7 cellular contexts compared by ENCODE assay signal in the genomic region with DNA sequence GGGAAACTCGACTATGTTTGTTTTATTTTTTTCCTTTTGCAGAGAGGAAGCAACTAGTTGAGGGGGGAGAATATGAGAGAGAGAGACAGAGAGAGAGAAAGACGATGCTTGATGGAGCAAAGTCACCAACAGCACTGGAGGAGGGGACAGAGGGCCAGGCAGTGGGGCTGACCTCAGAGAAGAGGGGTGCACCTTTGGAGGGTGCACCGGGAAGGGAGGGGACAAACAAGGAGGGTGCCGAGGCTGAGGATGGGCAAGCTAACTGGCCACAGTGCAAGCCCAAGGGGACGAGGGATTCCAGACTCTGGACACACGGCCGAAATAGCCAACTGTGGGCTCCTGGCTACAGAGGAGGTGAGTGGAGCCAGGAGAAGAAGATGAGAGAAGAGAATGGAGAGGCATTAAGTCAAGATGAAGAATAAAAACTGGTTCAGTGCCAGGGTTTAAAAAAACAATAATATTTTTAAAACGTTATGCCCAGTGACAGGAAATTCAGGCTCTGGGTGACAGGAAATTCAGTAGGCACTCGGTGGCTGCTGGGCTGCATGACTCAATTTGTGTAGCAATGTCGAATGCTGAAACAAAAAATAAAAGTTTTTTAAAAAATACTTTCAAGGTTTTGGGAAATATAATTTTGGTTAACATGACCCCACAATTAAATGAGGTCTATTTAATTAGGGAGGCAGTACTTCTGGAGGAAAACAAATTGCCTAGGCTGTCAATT. TPM values are rescaled to one million over a fixed set of nuclear protein-coding genes. Genes with fewer than 3 reads are reported as not detected.
DNase-seq lines count a peak whose midpoint lies in the region; ATAC-seq and TF ChIP-seq lines count a peak whose summit lies in the region.

No MANE protein-coding gene starts in this region.

- intact Hi-C loops in activated CD8-positive, alpha-beta T cell treated with anti-CD3 and anti-CD28 coated beads for 36 hours (cut with micrococcal nuclease): loop anchor here (5.0 kb wide), 1 partner anchor 174 kb away; no protein-coding TSS in a partner anchor
- intact Hi-C loops in left ventricle myocardium inferior (cut with micrococcal nuclease): no loop called here

- no peaks in the 10 kb centered on the region; the same call in 1 of the 2 replicates for H3K27me3 Mint-ChIP-seq in HFFc6 (ENCODE audit: insufficient read depth)
- H3K27me3 Mint-ChIP-seq in activated CD8-positive, alpha-beta T cell treated with anti-CD3 and anti-CD28 coated beads for 36 hours: no peaks in the 10 kb centered on the region
- H3K27me3 Mint-ChIP-seq in stimulated activated naive CD8-positive, alpha-beta T cell treated with anti-CD3 and anti-CD28 coated beads, Interleukin-15, amount 100 ng/mL, for 72 hours: no peaks in the 10 kb centered on the region

- H3K27ac Mint-ChIP-seq in HFFc6: peak overlapping the region; percentile 54
- peak overlapping the region; percentile 93 for H3K27ac Mint-ChIP-seq in activated CD8-positive, alpha-beta T cell treated with anti-CD3 and anti-CD28 coated beads for 36 hours
- H3K27ac Mint-ChIP-seq in stimulated activated naive CD8-positive, alpha-beta T cell treated with anti-CD3 and anti-CD28 coated beads, Interleukin-15, amount 100 ng/mL, for 72 hours: peak overlapping the region; percentile 79 to 86

- peaks cover 36% of the 10 kb centered on the region for H3K4me1 ChIP-seq in left ventricle myocardium inferior

- H3K4me3 Mint-ChIP-seq in HFFc6: peak overlapping the region; percentile 75
- H3K4me3 Mint-ChIP-seq in activated CD8-positive, alpha-beta T cell treated with anti-CD3 and anti-CD28 coated beads for 36 hours: peak overlapping the region; percentile 74
- H3K4me3 Mint-ChIP-seq in stimulated activated naive CD8-positive, alpha-beta T cell treated with anti-CD3 and anti-CD28 coated beads, Interleukin-15, amount 100 ng/mL, for 72 hours: peak overlapping the region; percentile 83

- no peaks in the 10 kb centered on the region for H3K9me3 ChIP-seq in left ventricle myocardium inferior (replicated peaks)

- H3K27me3 ChIP-seq in left ventricle myocardium inferior (ENCODE audit: low read depth): no peaks in the 10 kb centered on the region

- H3K9me3 Mint-ChIP-seq in HFFc6: no peaks in the 10 kb centered on the region
- H3K9me3 Mint-ChIP-seq in activated CD8-positive, alpha-beta T cell treated with anti-CD3 and anti-CD28 coated beads for 36 hours: no peaks in the 10 kb centered on the region
- no peaks in the 10 kb centered on the region for H3K9me3 Mint-ChIP-seq in stimulated activated naive CD8-positive, alpha-beta T cell treated with anti-CD3 and anti-CD28 coated beads, Interleukin-15, amount 100 ng/mL, for 72 hours

- peaks cover 51% of the 10 kb centered on the region for H3K4me1 Mint-ChIP-seq in HFFc6 (ENCODE audit: low read depth)
- H3K4me1 Mint-ChIP-seq in activated CD8-positive, alpha-beta T cell treated with anti-CD3 and anti-CD28 coated beads for 36 hours (ENCODE audit: low read depth): peaks cover 40% of the 10 kb centered on the region
- peaks cover 64% of the 10 kb centered on the region for H3K4me1 Mint-ChIP-seq in stimulated activated naive CD8-positive, alpha-beta T cell treated with anti-CD3 and anti-CD28 coated beads, Interleukin-15, amount 100 ng/mL, for 72 hours

- POLR2A ChIA-PET in activated CD8-positive, alpha-beta T cell treated with anti-CD3 and anti-CD28 coated beads for 36 hours (lab: Charles Lee): interaction anchor here (0.7 to 2.5 kb wide), 7 partner anchors 11 to 189 kb away, joined by 3 to 11 read pairs (median 5); a partner anchor contains a TSS

- peak overlapping the region; percentile 95 for H3K27ac ChIP-seq in left ventricle myocardium inferior (replicated peaks)

- no peak for ATAC-seq in activated CD8-positive, alpha-beta T cell treated with anti-CD3 and anti-CD28 coated beads for 36 hours
- no peak for ATAC-seq in stimulated activated naive CD8-positive, alpha-beta T cell treated with anti-CD3 and anti-CD28 coated beads, Interleukin-15, amount 100 ng/mL, for 72 hours

- H3K4me3 ChIP-seq in left ventricle myocardium inferior: peak overlapping the region; percentile 76

- DNase-seq in HFFc6: no peak
- peak; percentile 41 for DNase-seq in activated CD8-positive, alpha-beta T cell treated with anti-CD3 and anti-CD28 coated beads for 36 hours
- no peak for DNase-seq in left ventricle myocardium inferior
- no peak for DNase-seq in stimulated activated naive CD8-positive, alpha-beta T cell treated with anti-CD3 and anti-CD28 coated beads, Interleukin-15, amount 100 ng/mL, for 72 hours
- no peak for DNase-seq in effector CD8-positive, alpha-beta T cell (lab: John Stamatoyannopoulos, UW)
- DNase-seq in OCI-M1 (lab: John Stamatoyannopoulos, UW): no peak
- DNase-seq in HuH-7.5 (ENCODE audit: low spot score): no peak

- CTCF ChIA-PET in activated CD8-positive, alpha-beta T cell treated with anti-CD3 and anti-CD28 coated beads for 36 hours (lab: Charles Lee): interaction anchor here (1.3 to 25.0 kb wide), 10 partner anchors 11 to 192 kb away, joined by 3 to 628 read pairs (median 8); a partner anchor contains a TSS

- H3K36me3 Mint-ChIP-seq in HFFc6 (ENCODE audit: low read depth): no peaks in the 10 kb centered on the region
- no peaks in the 10 kb centered on the region for H3K36me3 Mint-ChIP-seq in activated CD8-positive, alpha-beta T cell treated with anti-CD3 and anti-CD28 coated beads for 36 hours (ENCODE audit: low read depth)

- H3K36me3 ChIP-seq in left ventricle myocardium inferior: no peaks in the 10 kb centered on the region

- TF ChIP-seq CTCF in HFFc6 (IDR thresholded peaks at IDR 0.05): no peak
- TF ChIP-seq CTCF in activated CD8-positive, alpha-beta T cell treated with anti-CD3 and anti-CD28 coated beads for 36 hours (IDR thresholded peaks at IDR 0.05): no peak
- no peak for TF ChIP-seq CTCF in left ventricle myocardium inferior (IDR thresholded peaks at IDR 0.05; ENCODE audit: borderline replicate concordance)

RNA-seq across cellular contexts. Expression of a gene that starts 13.3 kb away (rescaled TPM):
- 100 to 1,000 TPM; 139 to 183 (median 150) TPM for total RNA-seq in HFFc6 (2021; fragmentation: NEBNext Ultra II Directional; extraction: Animal tissue kit (Norgen Biotek cat#: 25700))
- 10 to 100 TPM; 28.4 to 32.6 TPM for total RNA-seq in activated CD8-positive, alpha-beta T cell treated with anti-CD3 and anti-CD28 coated beads for 36 hours
- total RNA-seq in left ventricle myocardium inferior: 139 TPM
